ENCODE assay signal across 21 cellular contexts in genomic region chr11:1752907-1753425, GRCh38. TPM values are rescaled to one million over a fixed set of nuclear protein-coding genes. Genes with fewer than 3 reads are reported as not detected.
DNase-seq lines count a peak whose midpoint lies in the region; ATAC-seq and TF ChIP-seq lines count a peak whose summit lies in the region.
"Had no signal": no experiment of that assay in that cellular context is flagged by ENCODE, and none has a peak within 500 bp of the region (broad histone marks: within the 10 kb centered on the region; RNA-seq: fewer than 3 reads in every experiment).

No MANE protein-coding gene starts in this region.

- H3K27me3 ChIP-seq in left ventricle myocardium inferior (ENCODE audit: low read depth) = peaks cover 20% of the 10 kb centered on the region
- H3K27me3 ChIP-seq in aorta (ENCODE audit: control insufficient read depth in 1 of 2, insufficient read depth in 2 of 2, low read length in 1 of 2) = no peaks in the 10 kb centered on the region

- no peak overlapping the region for H3K4me3 ChIP-seq in left ventricle myocardium inferior
- no peak overlapping the region for H3K4me3 ChIP-seq in aorta (ENCODE audit: low read length in 2 of 2)
- H3K4me3 ChIP-seq: coronary artery had no signal

- peak overlapping the region in 1 of 2 donors; percentile 41 for H3K27ac Mint-ChIP-seq in natural killer cell treated with Interleukin-12 subunit alpha and Interleukin-12 subunit beta and Interleukin-15 and Interleukin-18, amount 100 ng/mL, for 72 hours

- intact Hi-C loops in left ventricle myocardium inferior (cut with micrococcal nuclease) (no loop called here), left cardiac atrium (cut with DNase I) (no loop called here), aorta (cut with DNase I) (no loop called here)

- no peaks in the 10 kb centered on the region for H3K9me3 Mint-ChIP-seq in natural killer cell treated with Interleukin-12 subunit alpha and Interleukin-12 subunit beta and Interleukin-15 and Interleukin-18, amount 100 ng/mL, for 72 hours
- H3K9me3 Mint-ChIP-seq: stimulated activated naive CD8-positive, alpha-beta T cell treated with anti-CD3 and anti-CD28 coated beads, Interleukin-15, amount 100 ng/mL, for 72 hours had no signal

- ATAC-seq in left cardiac atrium (no peak), aorta (ENCODE audit: low FRiP score) (no peak), HG02571 (IDR thresholded peaks at IDR 0.05; ENCODE audit: unreplicated experiment) (no peak)
- ATAC-seq in natural killer cell treated with Interleukin-12 subunit alpha and Interleukin-12 subunit beta and Interleukin-15 and Interleukin-18, amount 100 ng/mL, for 72 hours = no peak
- ATAC-seq: sciatic nerve; stimulated activated naive CD8-positive, alpha-beta T cell treated with anti-CD3 and anti-CD28 coated beads, Interleukin-15, amount 100 ng/mL, for 72 hours had no signal

- peaks cover 37 to 53% of the 10 kb centered on the region in 2 donors for H3K4me1 Mint-ChIP-seq in natural killer cell treated with Interleukin-12 subunit alpha and Interleukin-12 subunit beta and Interleukin-15 and Interleukin-18, amount 100 ng/mL, for 72 hours (ENCODE audit: low read depth in 2 of 2)

- H3K27ac ChIP-seq in left ventricle myocardium inferior (replicated peaks) = peak overlapping the region; percentile 85
- no peak overlapping the region for H3K27ac ChIP-seq in aorta (ENCODE audit: low read depth in 1 of 2, low read length in 2 of 2)
- H3K27ac ChIP-seq: HL-60 had no signal

- no peak for DNase-seq in left ventricle myocardium inferior
- DNase-seq in left cardiac atrium = no peak
- DNase-seq in UCSD-AML1 (lab: John Stamatoyannopoulos, UW; ENCODE audit: unreplicated experiment) = peak; percentile 44
- no peak for DNase-seq in natural killer cell treated with Interleukin-12 subunit alpha and Interleukin-12 subunit beta and Interleukin-15 and Interleukin-18, amount 100 ng/mL, for 72 hours (ENCODE audit: low spot score)
- DNase-seq in aorta = peak; percentile 48 to 61
- no peak for DNase-seq in T-helper 1 cell
- DNase-seq in NCI-H2171 (lab: John Stamatoyannopoulos, UW) = no peak
- DNase-seq: activated naive CD4-positive, alpha-beta T cell; hypothalamus; kidney glomerular epithelial cell; NCI-H2081; NCI-H510A; occipital lobe; SHP77; stimulated activated CD4-positive, alpha-beta T cell treated with anti-CD3 and anti-CD28 coated beads, Interleukin-2, amount 100 ng/mL, for 24 hours; stimulated activated naive CD8-positive, alpha-beta T cell treated with anti-CD3 and anti-CD28 coated beads, Interleukin-15, amount 100 ng/mL, for 72 hours had no signal

- H3K4me1 ChIP-seq in left ventricle myocardium inferior (peaks cover 98% of the 10 kb centered on the region), aorta (ENCODE audit: control insufficient read depth in 1 of 2, insufficient read depth in 2 of 2, low read length in 2 of 2) (no peaks in the 10 kb centered on the region)

- no peak for TF ChIP-seq CTCF in left ventricle myocardium inferior (IDR thresholded peaks at IDR 0.05; ENCODE audit: borderline replicate concordance)

- H3K36me3 ChIP-seq in left ventricle myocardium inferior = peaks cover 48% of the 10 kb centered on the region
- H3K36me3 ChIP-seq in aorta (ENCODE audit: control insufficient read depth in 1 of 2, insufficient read depth in 2 of 2, low read length in 1 of 2) = peaks cover 0 to 4% of the 10 kb centered on the region in 2 donors

- peak overlapping the region; percentile 25 for H3K4me3 Mint-ChIP-seq in natural killer cell treated with Interleukin-12 subunit alpha and Interleukin-12 subunit beta and Interleukin-15 and Interleukin-18, amount 100 ng/mL, for 72 hours

- H3K9me3 ChIP-seq in left ventricle myocardium inferior (replicated peaks) = no peaks in the 10 kb centered on the region
- H3K9me3 ChIP-seq in aorta (ENCODE audit: control insufficient read depth, low read length) = no peaks in the 10 kb centered on the region

- H3K27me3 Mint-ChIP-seq in natural killer cell treated with Interleukin-12 subunit alpha and Interleukin-12 subunit beta and Interleukin-15 and Interleukin-18, amount 100 ng/mL, for 72 hours = peaks cover 4 to 12% of the 10 kb centered on the region in 2 donors

- no peaks in the 10 kb centered on the region for H3K36me3 Mint-ChIP-seq in natural killer cell treated with Interleukin-12 subunit alpha and Interleukin-12 subunit beta and Interleukin-15 and Interleukin-18, amount 100 ng/mL, for 72 hours

- WGBS in aorta, 2 donors = 91 to 96% methylated on average over 17 of the region's 17 CpGs

RNA-seq across cellular contexts. Expression of gene IFITM10, which starts 2.6 kb away (rescaled TPM):
- total RNA-seq in left ventricle myocardium inferior = 0.58 TPM
- under 1 TPM; 0.27 to 0.76 TPM for total RNA-seq in left cardiac atrium
- 1 to 10 TPM; 2.3 to 8.1 TPM for total RNA-seq in natural killer cell treated with Interleukin-12 subunit alpha and Interleukin-12 subunit beta and Interleukin-15 and Interleukin-18, amount 100 ng/mL, for 72 hours
- total RNA-seq in aorta = 10 to 100 TPM; 10.7 to 15.0 TPM
- 10 to 100 TPM in 1 of 2 donors, 1 to 10 TPM in 1; 1.9 to 47.7 TPM for polyA plus RNA-seq in aorta

RNA-seq across cellular contexts. Expression of gene CTSD, which starts 10.8 kb away (rescaled TPM):
- total RNA-seq in left ventricle myocardium inferior (831 TPM), left cardiac atrium (100 to 1,000 TPM; 635 to 667 TPM), aorta (100 to 1,000 TPM; 473 to 535 TPM)
- total RNA-seq in natural killer cell treated with Interleukin-12 subunit alpha and Interleukin-12 subunit beta and Interleukin-15 and Interleukin-18, amount 100 ng/mL, for 72 hours = 100 to 1,000 TPM; 350 to 592 TPM
- 100 to 1,000 TPM; 619 to 646 TPM for polyA plus RNA-seq in aorta

RNA-seq across cellular contexts. Expression of gene KRTAP5-6, which starts 56.0 kb away (rescaled TPM):
- total RNA-seq in left ventricle myocardium inferior = not detected
- total RNA-seq in left cardiac atrium = not detected
- total RNA-seq in natural killer cell treated with Interleukin-12 subunit alpha and Interleukin-12 subunit beta and Interleukin-15 and Interleukin-18, amount 100 ng/mL, for 72 hours = not detected
- total RNA-seq in aorta = not detected
- not detected for polyA plus RNA-seq in aorta
- total RNA-seq: occipital lobe, sciatic nerve, urinary bladder had no signal
- polyA plus RNA-seq: urinary bladder had no signal

Comparison
In these comparisons a context has a peak if more than half of its experiments do, and no peak if none do; other contexts are left out.
1. DNase-seq: peak in UCSD-AML1 (single experiment) and aorta (2 of 2); none in left ventricle myocardium inferior (single experiment), left cardiac atrium (single experiment), natural killer cell treated with Interleukin-12 subunit alpha and Interleukin-12 subunit beta and Interleukin-15 and Interleukin-18, amount 100 ng/mL, for 72 hours (single experiment), T-helper 1 cell (0 of 5) and NCI-H2171 (single experiment).